8 cellular contexts compared by ENCODE assay signal in the genomic region with DNA sequence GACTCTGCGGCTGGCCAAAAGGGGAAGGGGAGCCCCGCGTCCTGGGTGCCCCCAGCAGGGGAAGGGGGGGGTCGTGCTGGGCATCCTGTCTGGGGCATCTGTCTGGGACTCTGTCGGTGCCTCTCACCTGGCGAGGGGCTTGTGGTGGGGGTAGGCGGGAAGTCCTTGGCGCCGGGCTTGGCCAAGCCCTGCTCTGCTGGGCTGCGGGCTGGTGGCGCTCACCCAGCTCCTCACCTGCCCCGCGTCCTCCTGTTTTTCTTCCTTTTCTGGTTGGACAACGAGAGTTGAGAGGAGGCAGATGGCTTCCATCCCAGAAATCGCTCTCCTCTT.
DNase-seq lines count a peak whose midpoint lies in the region; ATAC-seq and TF ChIP-seq lines count a peak whose summit lies in the region.
"Not testable (repeated sequence)": the region's sequence is repeated elsewhere in the genome, so short reads cannot be mapped to it uniquely, and the experiment has no call there.

No MANE protein-coding gene starts in this region.

- H4K8ac ChIP-seq in H9 (replicated peaks; ENCODE audit: insufficient read length, low read depth, low read length) = not testable (repeated sequence)

- not testable (repeated sequence) for H3K23ac ChIP-seq in H9 (ENCODE audit: insufficient read length, low read depth, low read length)

- not testable (repeated sequence) for H4K20me1 ChIP-seq in H9 (ENCODE audit: control insufficient read depth, insufficient read depth, insufficient read length)

- no CpG with 5 or more reads among the region's 15 CpGs for WGBS in H9 (ENCODE audit: extremely low coverage, insufficient read length, low lambda C conversion rate)
- WGBS in urinary bladder = 14% methylated on average over 15 of the region's 15 CpGs

- not testable (repeated sequence) for H2BK15ac ChIP-seq in H9 (ENCODE audit: low read depth, low read length)

- H3K9me3 Mint-ChIP-seq in H9; activated naive CD4-positive, alpha-beta T cell treated with anti-CD3 and anti-CD28 coated beads for 36 hours; effector memory CD8-positive, alpha-beta T cell; natural killer cell: not testable (repeated sequence)

- H3K27me3 Mint-ChIP-seq in H9 (ENCODE audit: low read depth) = peaks cover 46% of the 10 kb centered on the region
- H3K27me3 Mint-ChIP-seq in activated naive CD4-positive, alpha-beta T cell treated with anti-CD3 and anti-CD28 coated beads for 36 hours (ENCODE audit: low read depth) = peaks cover 32% of the 10 kb centered on the region
- H3K27me3 Mint-ChIP-seq in effector memory CD8-positive, alpha-beta T cell = peaks cover 34 to 75% of the 10 kb centered on the region in 2 donors
- H3K27me3 Mint-ChIP-seq in natural killer cell (ENCODE audit: low read depth in 2 of 2) = peaks cover 18 to 29% of the 10 kb centered on the region in 2 donors

- not testable (repeated sequence) for H2BK12ac ChIP-seq in H9 (ENCODE audit: insufficient read length, low read depth, low read length)

- peak overlapping the region; percentile 48 for H3K4me2 ChIP-seq in H9 (ENCODE audit: insufficient read depth, insufficient read length, low read length)
- peak overlapping the region; percentile 79 for H3K4me2 ChIP-seq in skeletal muscle satellite cell (ENCODE audit: low read length)

- peaks cover 0 to 10% (median 0%) of the 10 kb centered on the region in 3 experiments; a peak in 3 of 7 replicates for H3K36me3 Mint-ChIP-seq in H9 (ENCODE audit: insufficient read depth in 1 of 3, low read depth in 3 of 3)
- not testable (repeated sequence) for H3K36me3 Mint-ChIP-seq in activated naive CD4-positive, alpha-beta T cell treated with anti-CD3 and anti-CD28 coated beads for 36 hours (ENCODE audit: low read depth); effector memory CD8-positive, alpha-beta T cell (ENCODE audit: insufficient read depth); natural killer cell

- intact Hi-C loops in activated naive CD4-positive, alpha-beta T cell treated with anti-CD3 and anti-CD28 coated beads for 36 hours (cut with micrococcal nuclease) = loop anchor here (1.0 to 10.0 kb wide), 2 partner anchors 126 to 482 kb away; no protein-coding TSS in a partner anchor
- intact Hi-C loops in natural killer cell (cut with micrococcal nuclease) = loop anchor here (2.0 kb wide), 1 partner anchor 486 kb away; no protein-coding TSS in a partner anchor

- H3K4me3 ChIP-seq in Peyer's patch = peak overlapping the region; percentile 47 to 63 (median 52)
- H3K4me3 ChIP-seq in iPS-18a (ENCODE audit: low read length) = peak overlapping the region; percentile 60
- peak overlapping the region; percentile 73 for H3K4me3 ChIP-seq in skeletal muscle satellite cell (ENCODE audit: low read length)
- peak overlapping the region; percentile 12 for H3K4me3 ChIP-seq in urinary bladder (ENCODE audit: low read depth, low read length)

- H3K4me1 ChIP-seq in H9 (ENCODE audit: insufficient read depth, low read length); Peyer's patch; iPS-18a (ENCODE audit: control insufficient read depth, low read depth, low read length); skeletal muscle satellite cell (ENCODE audit: control insufficient read depth, insufficient read depth, low read length); urinary bladder (ENCODE audit: insufficient read depth): not testable (repeated sequence)

- H3K14ac ChIP-seq in H9 (ENCODE audit: insufficient read depth, low read length) = not testable (repeated sequence)

- not testable (repeated sequence) for H2BK5ac ChIP-seq in H9 (ENCODE audit: insufficient read length, low read length)

- peak; percentile 45 for DNase-seq in H9
- DNase-seq in Peyer's patch; activated naive CD4-positive, alpha-beta T cell treated with anti-CD3 and anti-CD28 coated beads for 36 hours; effector memory CD8-positive, alpha-beta T cell; natural killer cell: not testable (repeated sequence)

- H3K9me3 ChIP-seq in H9 (ENCODE audit: control insufficient read depth, low read depth, low read length); Peyer's patch; iPS-18a (ENCODE audit: control insufficient read depth, low read depth, low read length); skeletal muscle satellite cell (replicated peaks; ENCODE audit: low read length): not testable (repeated sequence)

- not testable (repeated sequence) for H3K27ac ChIP-seq in H9 (ENCODE audit: insufficient read length, low read depth, low read length); iPS-18a (ENCODE audit: low read length); urinary bladder (ENCODE audit: low read depth)
- H3K27ac ChIP-seq in Peyer's patch = peak overlapping the region in 3 of 4 donors; percentile 17 to 57 (median 39)

- not testable (repeated sequence) for H2AK5ac ChIP-seq in H9 (ENCODE audit: insufficient read length, low read length)

- H3K27me3 ChIP-seq in H9 (ENCODE audit: insufficient read depth, low read length); Peyer's patch; skeletal muscle satellite cell (ENCODE audit: control insufficient read depth, insufficient read depth, low read length): not testable (repeated sequence)
- H3K27me3 ChIP-seq in iPS-18a (ENCODE audit: control insufficient read depth, insufficient read depth, low read length) = peaks cover 12% of the 10 kb centered on the region

- not testable (repeated sequence) for H4K5ac ChIP-seq in H9 (ENCODE audit: insufficient read length, low read depth, low read length)

- H3K4me1 Mint-ChIP-seq in H9 = peaks cover 44 to 47% of the 10 kb centered on the region in 2 experiments
- not testable (repeated sequence) for H3K4me1 Mint-ChIP-seq in activated naive CD4-positive, alpha-beta T cell treated with anti-CD3 and anti-CD28 coated beads for 36 hours (ENCODE audit: low read depth); effector memory CD8-positive, alpha-beta T cell (ENCODE audit: low read depth in 2 of 2)
- peaks cover 8 to 20% of the 10 kb centered on the region in 2 donors for H3K4me1 Mint-ChIP-seq in natural killer cell

- H3K23me2 ChIP-seq in H9 (ENCODE audit: insufficient read length, low read depth, low read length, poor library complexity, severe bottlenecking) = not testable (repeated sequence)

- not testable (repeated sequence) for H2BK20ac ChIP-seq in H9 (ENCODE audit: low read depth, low read length, poor library complexity, severe bottlenecking)

- TF ChIP-seq CTCF in H9 (conservative IDR thresholded peaks at IDR 0.05); Peyer's patch (IDR thresholded peaks at IDR 0.05); natural killer cell (IDR thresholded peaks at IDR 0.05): not testable (repeated sequence)

- H3K79me2 ChIP-seq in H9 (ENCODE audit: insufficient read depth, low read length) = not testable (repeated sequence)

- H3T11ph ChIP-seq in H9 (ENCODE audit: low read length) = not testable (repeated sequence)

- CTCF ChIA-PET in activated naive CD4-positive, alpha-beta T cell treated with anti-CD3 and anti-CD28 coated beads for 36 hours (lab: Charles Lee) = interaction anchor here (1.0 to 2.1 kb wide), 7 partner anchors 103 to 487 kb away, joined by 3 to 8 read pairs (median 4); no protein-coding TSS in a partner anchor

- not testable (repeated sequence) for H3K36me3 ChIP-seq in Peyer's patch; iPS-18a (ENCODE audit: control insufficient read depth, low read depth, low read length); skeletal muscle satellite cell (ENCODE audit: insufficient read depth, low read length); urinary bladder (ENCODE audit: insufficient read depth)

- H3K18ac ChIP-seq in H9 (ENCODE audit: insufficient read length, low read depth, low read length) = not testable (repeated sequence)

- not testable (repeated sequence) for H3K4ac ChIP-seq in H9 (ENCODE audit: low read depth, low read length)

- H3K56ac ChIP-seq in H9 (ENCODE audit: insufficient read length, low read depth, low read length) = not testable (repeated sequence)

- H3K27ac Mint-ChIP-seq in H9; activated naive CD4-positive, alpha-beta T cell treated with anti-CD3 and anti-CD28 coated beads for 36 hours: not testable (repeated sequence)
- H3K27ac Mint-ChIP-seq in effector memory CD8-positive, alpha-beta T cell = peak overlapping the region in 1 of 2 donors; percentile 51
- H3K27ac Mint-ChIP-seq in natural killer cell = peak overlapping the region in 1 of 2 donors; percentile 68

- H3K79me1 ChIP-seq in H9 (ENCODE audit: insufficient read depth, low read depth, low read length, poor library complexity, severe bottlenecking) = not testable (repeated sequence)

- H3K4me3 Mint-ChIP-seq in H9 (peak overlapping the region; percentile 76 to 80), natural killer cell (peak overlapping the region; percentile 81)
- H3K4me3 Mint-ChIP-seq in activated naive CD4-positive, alpha-beta T cell treated with anti-CD3 and anti-CD28 coated beads for 36 hours = peak overlapping the region; percentile 56
- H3K4me3 Mint-ChIP-seq in effector memory CD8-positive, alpha-beta T cell = peak overlapping the region; percentile 73 to 74

- TF ChIP-seq POLR2A in Peyer's patch (IDR thresholded peaks at IDR 0.05) = not testable (repeated sequence)

- not testable (repeated sequence) for H4K91ac ChIP-seq in H9 (ENCODE audit: insufficient read length, low read depth, low read length)

- H2AFZ ChIP-seq in H9 (ENCODE audit: low read length) = not testable (repeated sequence)

- not testable (repeated sequence) for ATAC-seq in effector memory CD8-positive, alpha-beta T cell (replicated peaks); natural killer cell

- not testable (repeated sequence) for H3K9ac ChIP-seq in H9 (ENCODE audit: extremely low read depth, insufficient read length, low read length); iPS-18a (ENCODE audit: low read length)
- peak overlapping the region; percentile 66 for H3K9ac ChIP-seq in skeletal muscle satellite cell (ENCODE audit: low read depth, low read length)

- H2BK120ac ChIP-seq in H9 (ENCODE audit: low read depth, low read length, poor library complexity, severe bottlenecking) = not testable (repeated sequence)

Comparison
In these comparisons a context has a peak if more than half of its experiments do, and no peak if none do; other contexts are left out.
1. H3K4me3 ChIP-seq: peak in every context shown above with its lines; median percentile 73 in skeletal muscle satellite cell; 60 in iPS-18a; 52 in Peyer's patch; 12 in urinary bladder.